14 cellular contexts compared by ENCODE assay signal in genomic region chr1:39450956-39451601, GRCh38. TPM values are rescaled to one million over a fixed set of nuclear protein-coding genes. Genes with fewer than 3 reads are reported as not detected.
DNase-seq lines count a peak whose midpoint lies in the region; ATAC-seq, FAIRE-seq and TF ChIP-seq lines count a peak whose summit lies in the region.
"Had no signal": no experiment of that assay in that cellular context is flagged by ENCODE, and none has a peak within 500 bp of the region (broad histone marks: within the 10 kb centered on the region; RNA-seq: fewer than 3 reads in every experiment).

No MANE protein-coding gene starts in this region.

- no peaks in the 10 kb centered on the region for H3K4me1 Mint-ChIP-seq in stimulated activated naive CD8-positive, alpha-beta T cell treated with anti-CD3 and anti-CD28 coated beads, Interleukin-15, Interleukin-2, amounts not matched to agents 100 ng/mL and 50 ng/mL, for 24 hours (ENCODE audit: low read depth)
- no peaks in the 10 kb centered on the region for H3K4me1 Mint-ChIP-seq in stimulated activated naive CD8-positive, alpha-beta T cell treated with anti-CD3 and anti-CD28 coated beads, Interleukin-15, amount 100 ng/mL, for 72 hours
- H3K4me1 Mint-ChIP-seq: activated naive CD4-positive, alpha-beta T cell treated with anti-CD3 and anti-CD28 coated beads, Interleukin-2, amount 50 U/mL, for 24 hours had no signal

- no peaks in the 10 kb centered on the region for H3K9me3 Mint-ChIP-seq in stimulated activated naive CD8-positive, alpha-beta T cell treated with anti-CD3 and anti-CD28 coated beads, Interleukin-15, Interleukin-2, amounts not matched to agents 100 ng/mL and 50 ng/mL, for 24 hours
- H3K9me3 Mint-ChIP-seq in stimulated activated naive CD8-positive, alpha-beta T cell treated with anti-CD3 and anti-CD28 coated beads, Interleukin-15, amount 100 ng/mL, for 72 hours = no peaks in the 10 kb centered on the region
- H3K9me3 Mint-ChIP-seq: activated naive CD4-positive, alpha-beta T cell treated with anti-CD3 and anti-CD28 coated beads, Interleukin-2, amount 50 U/mL, for 24 hours; CD4-positive, alpha-beta T cell; naive thymus-derived CD4-positive, alpha-beta T cell had no signal

- H3K27me3 ChIP-seq in bronchial epithelial cell (ENCODE audit: control insufficient read depth, insufficient read depth, low read length) = no peaks in the 10 kb centered on the region

- peak overlapping the region; percentile 13 for H3K27ac Mint-ChIP-seq in stimulated activated naive CD8-positive, alpha-beta T cell treated with anti-CD3 and anti-CD28 coated beads, Interleukin-15, Interleukin-2, amounts not matched to agents 100 ng/mL and 50 ng/mL, for 24 hours
- no peak overlapping the region for H3K27ac Mint-ChIP-seq in stimulated activated naive CD8-positive, alpha-beta T cell treated with anti-CD3 and anti-CD28 coated beads, Interleukin-15, amount 100 ng/mL, for 72 hours
- H3K27ac Mint-ChIP-seq: CD4-positive, alpha-beta T cell had no signal

- H3K4me3 ChIP-seq in bronchial epithelial cell (ENCODE audit: low read depth, low read length) = no peak overlapping the region

- DNase-seq in stimulated activated naive CD8-positive, alpha-beta T cell treated with anti-CD3 and anti-CD28 coated beads, Interleukin-15, amount 100 ng/mL, for 72 hours = no peak
- DNase-seq in bronchial epithelial cell (ENCODE audit: low read depth) (peak; percentile 37), left colon (no peak), HUDEP-2 (lab: John Stamatoyannopoulos, UW; ENCODE audit: unreplicated experiment in 76 of 76) (no peak), NCI-H187 treated with DMSO at 0.1 percent for 48 hours (lab: John Stamatoyannopoulos, UW) (no peak), foreskin melanocyte (no peak)
- DNase-seq: CD4-positive, alpha-beta T cell; naive thymus-derived CD4-positive, alpha-beta T cell; NCI-H1436 treated with DMSO at 0.1 percent for 48 hours; NK-92 treated with Interleukin-12 subunit alpha and Interleukin-12 subunit beta, amount 100 ng/mL, for 24 hours; small intestine had no signal

- no peak for TF ChIP-seq CTCF in bronchial epithelial cell (IDR thresholded peaks at IDR 0.05; ENCODE audit: insufficient read depth, low read length, severe bottlenecking)

- H3K4me3 Mint-ChIP-seq in stimulated activated naive CD8-positive, alpha-beta T cell treated with anti-CD3 and anti-CD28 coated beads, Interleukin-15, Interleukin-2, amounts not matched to agents 100 ng/mL and 50 ng/mL, for 24 hours = no peak overlapping the region
- H3K4me3 Mint-ChIP-seq in stimulated activated naive CD8-positive, alpha-beta T cell treated with anti-CD3 and anti-CD28 coated beads, Interleukin-15, amount 100 ng/mL, for 72 hours = no peak overlapping the region
- H3K4me3 Mint-ChIP-seq: activated naive CD4-positive, alpha-beta T cell treated with anti-CD3 and anti-CD28 coated beads, Interleukin-2, amount 50 U/mL, for 24 hours; CD4-positive, alpha-beta T cell; naive thymus-derived CD4-positive, alpha-beta T cell had no signal

- no peaks in the 10 kb centered on the region for H3K27me3 Mint-ChIP-seq in stimulated activated naive CD8-positive, alpha-beta T cell treated with anti-CD3 and anti-CD28 coated beads, Interleukin-15, Interleukin-2, amounts not matched to agents 100 ng/mL and 50 ng/mL, for 24 hours
- H3K27me3 Mint-ChIP-seq in stimulated activated naive CD8-positive, alpha-beta T cell treated with anti-CD3 and anti-CD28 coated beads, Interleukin-15, amount 100 ng/mL, for 72 hours = no peaks in the 10 kb centered on the region
- H3K27me3 Mint-ChIP-seq: activated naive CD4-positive, alpha-beta T cell treated with anti-CD3 and anti-CD28 coated beads, Interleukin-2, amount 50 U/mL, for 24 hours; CD4-positive, alpha-beta T cell; naive thymus-derived CD4-positive, alpha-beta T cell had no signal

- peak; percentile 43 for FAIRE-seq in bronchial epithelial cell (lab: Jason Lieb, UNC)
- FAIRE-seq: small intestine had no signal

- intact Hi-C loops in left colon (cut with DNase I, micrococcal nuclease) = no loop called here

- H3K36me3 ChIP-seq in bronchial epithelial cell (ENCODE audit: control insufficient read depth, insufficient read depth, low read length) = peaks cover 38% of the 10 kb centered on the region

- ATAC-seq in stimulated activated naive CD8-positive, alpha-beta T cell treated with anti-CD3 and anti-CD28 coated beads, Interleukin-15, amount 100 ng/mL, for 72 hours = no peak
- ATAC-seq in left colon (peak; percentile 24), HG02588 (IDR thresholded peaks at IDR 0.05; ENCODE audit: unreplicated experiment) (no peak)
- ATAC-seq: naive thymus-derived CD4-positive, alpha-beta T cell had no signal

- peaks cover 64% of the 10 kb centered on the region for H3K36me3 Mint-ChIP-seq in stimulated activated naive CD8-positive, alpha-beta T cell treated with anti-CD3 and anti-CD28 coated beads, Interleukin-15, Interleukin-2, amounts not matched to agents 100 ng/mL and 50 ng/mL, for 24 hours (ENCODE audit: low read depth)

RNA-seq across cellular contexts. Expression of gene BMP8A, which starts 40.4 kb away (rescaled TPM):
- total RNA-seq in bronchial epithelial cell = not detected in 2 replicates
- total RNA-seq in left colon = 1 to 10 TPM; 4.4 to 6.8 TPM
- total RNA-seq: CD4-positive, alpha-beta T cell had no signal
